1 cellular context compared by ENCODE assay signal in the genomic region with DNA sequence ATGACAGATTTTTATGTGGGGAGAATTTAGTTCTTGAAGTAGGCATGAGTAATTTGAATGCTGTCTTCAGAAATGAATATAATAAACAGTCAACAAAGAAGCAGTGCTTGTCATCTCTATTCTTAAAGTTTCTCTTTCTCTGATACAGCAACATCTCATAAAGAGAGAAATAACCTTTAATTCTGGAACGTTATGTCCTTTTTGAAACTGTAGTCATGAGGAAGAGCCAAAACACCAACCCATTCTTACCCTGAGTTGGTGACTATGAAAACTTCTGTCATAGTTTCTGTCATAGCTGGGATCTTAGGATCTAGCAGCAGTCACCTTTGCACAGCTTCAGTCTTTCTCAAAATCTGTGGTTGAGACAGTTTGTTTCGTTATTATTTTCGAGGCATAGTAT.
TF ChIP-seq lines count a peak whose summit lies in the region.

No MANE protein-coding gene starts in this region.

TF ChIP-seq in GM23338, 12 proteins besides CTCF, POLR2A, EP300 and RAD21 (continued from another document):
- TF ChIP-seq, protein P1, sequence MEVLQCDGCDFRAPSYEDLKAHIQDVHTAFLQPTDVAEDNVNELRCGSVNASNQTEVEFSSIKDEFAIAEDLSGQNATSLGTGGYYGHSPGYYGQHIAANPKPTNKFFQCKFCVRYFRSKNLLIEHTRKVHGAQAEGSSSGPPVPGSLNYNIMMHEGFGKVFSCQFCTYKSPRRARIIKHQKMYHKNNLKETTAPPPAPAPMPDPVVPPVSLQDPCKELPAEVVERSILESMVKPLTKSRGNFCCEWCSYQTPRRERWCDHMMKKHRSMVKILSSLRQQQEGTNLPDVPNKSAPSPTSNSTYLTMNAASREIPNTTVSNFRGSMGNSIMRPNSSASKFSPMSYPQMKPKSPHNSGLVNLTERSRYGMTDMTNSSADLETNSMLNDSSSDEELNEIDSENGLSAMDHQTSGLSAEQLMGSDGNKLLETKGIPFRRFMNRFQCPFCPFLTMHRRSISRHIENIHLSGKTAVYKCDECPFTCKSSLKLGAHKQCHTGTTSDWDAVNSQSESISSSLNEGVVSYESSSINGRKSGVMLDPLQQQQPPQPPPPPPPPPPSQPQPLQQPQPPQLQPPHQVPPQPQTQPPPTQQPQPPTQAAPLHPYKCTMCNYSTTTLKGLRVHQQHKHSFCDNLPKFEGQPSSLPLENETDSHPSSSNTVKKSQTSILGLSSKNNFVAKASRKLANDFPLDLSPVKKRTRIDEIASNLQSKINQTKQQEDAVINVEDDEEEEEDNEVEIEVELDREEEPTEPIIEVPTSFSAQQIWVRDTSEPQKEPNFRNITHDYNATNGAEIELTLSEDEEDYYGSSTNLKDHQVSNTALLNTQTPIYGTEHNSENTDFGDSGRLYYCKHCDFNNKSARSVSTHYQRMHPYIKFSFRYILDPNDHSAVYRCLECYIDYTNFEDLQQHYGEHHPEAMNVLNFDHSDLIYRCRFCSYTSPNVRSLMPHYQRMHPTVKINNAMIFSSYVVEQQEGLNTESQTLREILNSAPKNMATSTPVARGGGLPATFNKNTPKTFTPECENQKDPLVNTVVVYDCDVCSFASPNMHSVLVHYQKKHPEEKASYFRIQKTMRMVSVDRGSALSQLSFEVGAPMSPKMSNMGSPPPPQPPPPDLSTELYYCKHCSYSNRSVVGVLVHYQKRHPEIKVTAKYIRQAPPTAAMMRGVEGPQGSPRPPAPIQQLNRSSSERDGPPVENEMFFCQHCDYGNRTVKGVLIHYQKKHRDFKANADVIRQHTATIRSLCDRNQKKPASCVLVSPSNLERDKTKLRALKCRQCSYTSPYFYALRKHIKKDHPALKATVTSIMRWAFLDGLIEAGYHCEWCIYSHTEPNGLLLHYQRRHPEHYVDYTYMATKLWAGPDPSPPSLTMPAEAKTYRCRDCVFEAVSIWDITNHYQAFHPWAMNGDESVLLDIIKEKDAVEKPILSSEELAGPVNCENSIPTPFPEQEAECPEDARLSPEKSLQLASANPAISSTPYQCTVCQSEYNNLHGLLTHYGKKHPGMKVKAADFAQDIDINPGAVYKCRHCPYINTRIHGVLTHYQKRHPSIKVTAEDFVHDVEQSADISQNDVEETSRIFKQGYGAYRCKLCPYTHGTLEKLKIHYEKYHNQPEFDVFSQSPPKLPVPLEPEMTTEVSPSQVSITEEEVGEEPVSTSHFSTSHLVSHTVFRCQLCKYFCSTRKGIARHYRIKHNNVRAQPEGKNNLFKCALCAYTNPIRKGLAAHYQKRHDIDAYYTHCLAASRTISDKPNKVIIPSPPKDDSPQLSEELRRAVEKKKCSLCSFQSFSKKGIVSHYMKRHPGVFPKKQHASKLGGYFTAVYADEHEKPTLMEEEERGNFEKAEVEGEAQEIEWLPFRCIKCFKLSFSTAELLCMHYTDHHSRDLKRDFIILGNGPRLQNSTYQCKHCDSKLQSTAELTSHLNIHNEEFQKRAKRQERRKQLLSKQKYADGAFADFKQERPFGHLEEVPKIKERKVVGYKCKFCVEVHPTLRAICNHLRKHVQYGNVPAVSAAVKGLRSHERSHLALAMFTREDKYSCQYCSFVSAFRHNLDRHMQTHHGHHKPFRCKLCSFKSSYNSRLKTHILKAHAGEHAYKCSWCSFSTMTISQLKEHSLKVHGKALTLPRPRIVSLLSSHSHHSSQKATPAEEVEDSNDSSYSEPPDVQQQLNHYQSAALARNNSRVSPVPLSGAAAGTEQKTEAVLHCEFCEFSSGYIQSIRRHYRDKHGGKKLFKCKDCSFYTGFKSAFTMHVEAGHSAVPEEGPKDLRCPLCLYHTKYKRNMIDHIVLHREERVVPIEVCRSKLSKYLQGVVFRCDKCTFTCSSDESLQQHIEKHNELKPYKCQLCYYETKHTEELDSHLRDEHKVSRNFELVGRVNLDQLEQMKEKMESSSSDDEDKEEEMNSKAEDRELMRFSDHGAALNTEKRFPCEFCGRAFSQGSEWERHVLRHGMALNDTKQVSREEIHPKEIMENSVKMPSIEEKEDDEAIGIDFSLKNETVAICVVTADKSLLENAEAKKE (CRISPR knock-in tag; IDR thresholded peaks at IDR 0.05) = no peak
- TF ChIP-seq EZH2 (IDR thresholded peaks at IDR 0.05; ENCODE audit: low read depth, unreplicated experiment) = no peak
- TF ChIP-seq EZH2phosphoT487 (IDR thresholded peaks at IDR 0.05; ENCODE audit: unreplicated experiment) = no peak
- no peak for TF ChIP-seq ZNF114 (CRISPR knock-in tag; IDR thresholded peaks at IDR 0.05)
- no peak for TF ChIP-seq ETS1 (IDR thresholded peaks at IDR 0.05)
